Comparison of ENCODE assay signal across 1 cellular context in the genomic region with DNA sequence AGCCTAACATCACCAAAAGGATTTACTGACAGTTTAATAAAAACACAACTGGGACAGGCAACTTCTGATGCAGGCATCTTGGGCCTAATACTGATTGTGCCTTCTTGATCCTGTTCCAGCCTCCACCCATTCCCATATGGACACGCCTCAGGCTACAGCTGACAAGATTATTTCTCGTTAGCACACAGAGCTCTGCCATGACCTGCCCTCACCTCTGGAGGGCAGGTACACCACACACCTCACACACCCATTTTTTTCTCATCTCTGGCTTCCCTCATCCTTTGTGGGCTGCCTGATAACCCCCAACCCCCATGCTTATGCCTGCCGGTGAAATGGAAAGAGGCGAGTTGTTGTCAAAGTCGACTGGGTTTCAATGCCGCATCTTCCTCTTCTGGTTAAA.
TF ChIP-seq lines count a peak whose summit lies in the region.

No MANE protein-coding gene starts in this region.

TF ChIP-seq in Ishikawa, 13 proteins besides CTCF, POLR2A, EP300 and RAD21:
- no peak for TF ChIP-seq CREB1 (IDR thresholded peaks at IDR 0.05; ENCODE audit: low read depth)
- no peak for TF ChIP-seq FOXM1 (IDR thresholded peaks at IDR 0.05; ENCODE audit: borderline replicate concordance, low read depth)
- TF ChIP-seq ZBTB7A (IDR thresholded peaks at IDR 0.05; ENCODE audit: low read depth): no peak
